Comparison of ENCODE assay signal across 1 cellular context in the genomic region with DNA sequence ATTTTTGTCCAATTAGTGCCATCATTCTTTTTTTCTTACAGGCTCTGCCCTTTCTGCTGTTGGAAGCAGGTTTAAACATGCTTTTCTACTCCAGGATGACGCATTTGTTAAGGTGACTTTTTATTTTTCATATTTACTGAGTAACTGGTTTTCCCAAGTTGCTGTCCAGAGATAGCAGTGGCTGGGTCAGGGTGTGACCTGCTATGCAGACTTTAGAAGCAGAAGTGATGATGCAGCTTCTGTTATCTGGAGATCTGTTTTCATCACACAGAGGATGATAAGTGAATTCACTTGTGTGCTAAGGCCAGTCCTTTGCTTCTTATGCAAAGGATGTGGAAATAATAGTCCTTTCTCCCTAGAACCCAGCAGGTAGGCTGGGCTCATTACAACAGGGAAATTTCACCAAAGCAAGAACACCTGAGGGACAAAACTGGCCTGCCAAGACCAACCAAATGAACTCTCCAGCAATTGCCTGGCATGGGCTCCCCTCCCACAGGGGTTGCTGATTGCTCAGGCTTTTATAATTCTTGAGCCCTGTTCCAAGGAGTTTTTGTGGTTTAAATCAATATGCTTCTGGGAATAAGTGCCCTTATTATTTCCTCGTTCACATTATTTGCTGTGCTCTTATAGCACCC.
A peak's percentile ranks its signal among the peaks of the same experiment; 100 is the strongest.
TF ChIP-seq lines count a peak whose summit lies in the region.

No MANE protein-coding gene starts in this region.

TF ChIP-seq in K562, 482 proteins besides CTCF, POLR2A, EP300 and RAD21 (continued from another document and continues in another):
- no peak for TF ChIP-seq CCNT2 (IDR thresholded peaks at IDR 0.05; ENCODE audit: borderline replicate concordance, extremely low read depth, insufficient read length, low read depth, low read length)
- peak; percentile 89 for TF ChIP-seq C11orf30 (IDR thresholded peaks at IDR 0.05; ENCODE audit: low read depth)
- TF ChIP-seq KDM5B (IDR thresholded peaks at IDR 0.05; ENCODE audit: insufficient replicate concordance, low read depth, low read length) = no peak
- TF ChIP-seq, protein P1, sequence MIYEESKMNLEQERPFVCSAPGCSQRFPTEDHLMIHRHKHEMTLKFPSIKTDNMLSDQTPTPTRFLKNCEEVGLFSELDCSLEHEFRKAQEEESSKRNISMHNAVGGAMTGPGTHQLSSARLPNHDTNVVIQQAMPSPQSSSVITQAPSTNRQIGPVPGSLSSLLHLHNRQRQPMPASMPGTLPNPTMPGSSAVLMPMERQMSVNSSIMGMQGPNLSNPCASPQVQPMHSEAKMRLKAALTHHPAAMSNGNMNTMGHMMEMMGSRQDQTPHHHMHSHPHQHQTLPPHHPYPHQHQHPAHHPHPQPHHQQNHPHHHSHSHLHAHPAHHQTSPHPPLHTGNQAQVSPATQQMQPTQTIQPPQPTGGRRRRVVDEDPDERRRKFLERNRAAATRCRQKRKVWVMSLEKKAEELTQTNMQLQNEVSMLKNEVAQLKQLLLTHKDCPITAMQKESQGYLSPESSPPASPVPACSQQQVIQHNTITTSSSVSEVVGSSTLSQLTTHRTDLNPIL (CRISPR knock-in tag; IDR thresholded peaks at IDR 0.05) = no peak
- TF ChIP-seq, protein P2, sequence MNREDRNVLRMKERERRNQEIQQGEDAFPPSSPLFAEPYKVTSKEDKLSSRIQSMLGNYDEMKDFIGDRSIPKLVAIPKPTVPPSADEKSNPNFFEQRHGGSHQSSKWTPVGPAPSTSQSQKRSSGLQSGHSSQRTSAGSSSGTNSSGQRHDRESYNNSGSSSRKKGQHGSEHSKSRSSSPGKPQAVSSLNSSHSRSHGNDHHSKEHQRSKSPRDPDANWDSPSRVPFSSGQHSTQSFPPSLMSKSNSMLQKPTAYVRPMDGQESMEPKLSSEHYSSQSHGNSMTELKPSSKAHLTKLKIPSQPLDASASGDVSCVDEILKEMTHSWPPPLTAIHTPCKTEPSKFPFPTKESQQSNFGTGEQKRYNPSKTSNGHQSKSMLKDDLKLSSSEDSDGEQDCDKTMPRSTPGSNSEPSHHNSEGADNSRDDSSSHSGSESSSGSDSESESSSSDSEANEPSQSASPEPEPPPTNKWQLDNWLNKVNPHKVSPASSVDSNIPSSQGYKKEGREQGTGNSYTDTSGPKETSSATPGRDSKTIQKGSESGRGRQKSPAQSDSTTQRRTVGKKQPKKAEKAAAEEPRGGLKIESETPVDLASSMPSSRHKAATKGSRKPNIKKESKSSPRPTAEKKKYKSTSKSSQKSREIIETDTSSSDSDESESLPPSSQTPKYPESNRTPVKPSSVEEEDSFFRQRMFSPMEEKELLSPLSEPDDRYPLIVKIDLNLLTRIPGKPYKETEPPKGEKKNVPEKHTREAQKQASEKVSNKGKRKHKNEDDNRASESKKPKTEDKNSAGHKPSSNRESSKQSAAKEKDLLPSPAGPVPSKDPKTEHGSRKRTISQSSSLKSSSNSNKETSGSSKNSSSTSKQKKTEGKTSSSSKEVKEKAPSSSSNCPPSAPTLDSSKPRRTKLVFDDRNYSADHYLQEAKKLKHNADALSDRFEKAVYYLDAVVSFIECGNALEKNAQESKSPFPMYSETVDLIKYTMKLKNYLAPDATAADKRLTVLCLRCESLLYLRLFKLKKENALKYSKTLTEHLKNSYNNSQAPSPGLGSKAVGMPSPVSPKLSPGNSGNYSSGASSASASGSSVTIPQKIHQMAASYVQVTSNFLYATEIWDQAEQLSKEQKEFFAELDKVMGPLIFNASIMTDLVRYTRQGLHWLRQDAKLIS (CRISPR knock-in tag; IDR thresholded peaks at IDR 0.05) = no peak
- TF ChIP-seq, protein P3, sequence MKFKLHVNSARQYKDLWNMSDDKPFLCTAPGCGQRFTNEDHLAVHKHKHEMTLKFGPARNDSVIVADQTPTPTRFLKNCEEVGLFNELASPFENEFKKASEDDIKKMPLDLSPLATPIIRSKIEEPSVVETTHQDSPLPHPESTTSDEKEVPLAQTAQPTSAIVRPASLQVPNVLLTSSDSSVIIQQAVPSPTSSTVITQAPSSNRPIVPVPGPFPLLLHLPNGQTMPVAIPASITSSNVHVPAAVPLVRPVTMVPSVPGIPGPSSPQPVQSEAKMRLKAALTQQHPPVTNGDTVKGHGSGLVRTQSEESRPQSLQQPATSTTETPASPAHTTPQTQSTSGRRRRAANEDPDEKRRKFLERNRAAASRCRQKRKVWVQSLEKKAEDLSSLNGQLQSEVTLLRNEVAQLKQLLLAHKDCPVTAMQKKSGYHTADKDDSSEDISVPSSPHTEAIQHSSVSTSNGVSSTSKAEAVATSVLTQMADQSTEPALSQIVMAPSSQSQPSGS (CRISPR knock-in tag; IDR thresholded peaks at IDR 0.05) = no peak
- TF ChIP-seq, protein P4, sequence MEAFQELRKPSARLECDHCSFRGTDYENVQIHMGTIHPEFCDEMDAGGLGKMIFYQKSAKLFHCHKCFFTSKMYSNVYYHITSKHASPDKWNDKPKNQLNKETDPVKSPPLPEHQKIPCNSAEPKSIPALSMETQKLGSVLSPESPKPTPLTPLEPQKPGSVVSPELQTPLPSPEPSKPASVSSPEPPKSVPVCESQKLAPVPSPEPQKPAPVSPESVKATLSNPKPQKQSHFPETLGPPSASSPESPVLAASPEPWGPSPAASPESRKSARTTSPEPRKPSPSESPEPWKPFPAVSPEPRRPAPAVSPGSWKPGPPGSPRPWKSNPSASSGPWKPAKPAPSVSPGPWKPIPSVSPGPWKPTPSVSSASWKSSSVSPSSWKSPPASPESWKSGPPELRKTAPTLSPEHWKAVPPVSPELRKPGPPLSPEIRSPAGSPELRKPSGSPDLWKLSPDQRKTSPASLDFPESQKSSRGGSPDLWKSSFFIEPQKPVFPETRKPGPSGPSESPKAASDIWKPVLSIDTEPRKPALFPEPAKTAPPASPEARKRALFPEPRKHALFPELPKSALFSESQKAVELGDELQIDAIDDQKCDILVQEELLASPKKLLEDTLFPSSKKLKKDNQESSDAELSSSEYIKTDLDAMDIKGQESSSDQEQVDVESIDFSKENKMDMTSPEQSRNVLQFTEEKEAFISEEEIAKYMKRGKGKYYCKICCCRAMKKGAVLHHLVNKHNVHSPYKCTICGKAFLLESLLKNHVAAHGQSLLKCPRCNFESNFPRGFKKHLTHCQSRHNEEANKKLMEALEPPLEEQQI (IDR thresholded peaks at IDR 0.05) = no peak
- no peak for TF ChIP-seq TAF1 (IDR thresholded peaks at IDR 0.05; ENCODE audit: control insufficient read depth, extremely low read depth, insufficient read depth, low read length, severe bottlenecking)
- no peak for TF ChIP-seq ELF4 (CRISPR knock-in tag; IDR thresholded peaks at IDR 0.05)
- 0 out of 2 replicates have a peak, but pooled peaks have one; percentile 38 for TF ChIP-seq GTF2E2 (tag; IDR thresholded peaks at IDR 0.05)
- TF ChIP-seq, protein P5, sequence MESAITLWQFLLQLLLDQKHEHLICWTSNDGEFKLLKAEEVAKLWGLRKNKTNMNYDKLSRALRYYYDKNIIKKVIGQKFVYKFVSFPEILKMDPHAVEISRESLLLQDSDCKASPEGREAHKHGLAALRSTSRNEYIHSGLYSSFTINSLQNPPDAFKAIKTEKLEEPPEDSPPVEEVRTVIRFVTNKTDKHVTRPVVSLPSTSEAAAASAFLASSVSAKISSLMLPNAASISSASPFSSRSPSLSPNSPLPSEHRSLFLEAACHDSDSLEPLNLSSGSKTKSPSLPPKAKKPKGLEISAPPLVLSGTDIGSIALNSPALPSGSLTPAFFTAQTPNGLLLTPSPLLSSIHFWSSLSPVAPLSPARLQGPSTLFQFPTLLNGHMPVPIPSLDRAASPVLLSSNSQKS (CRISPR knock-in tag; IDR thresholded peaks at IDR 0.05) = no peak
- TF ChIP-seq RCOR1 (IDR thresholded peaks at IDR 0.05; ENCODE audit: borderline replicate concordance in 1 of 2, low read depth in 2 of 2, low read length in 2 of 2) = peak in 1 of 2 experiments; percentile 98; a peak in 2 of 4 replicates
- TF ChIP-seq CHD4 (IDR thresholded peaks at IDR 0.05; ENCODE audit: insufficient read depth, insufficient replicate concordance, low read depth, low read length, poor library complexity, severe bottlenecking) = no peak
- TF ChIP-seq RNF2 (IDR thresholded peaks at IDR 0.05) = peak; percentile 12; the same call in 1 of the 2 replicates
- TF ChIP-seq CREB1 (IDR thresholded peaks at IDR 0.05) = peak; percentile 86
- TF ChIP-seq CREB1 (CRISPR knock-in tag; IDR thresholded peaks at IDR 0.05) = peak; percentile 74
- TF ChIP-seq TAF15 (IDR thresholded peaks at IDR 0.05; ENCODE audit: low read depth, low read length) = no peak
- TF ChIP-seq BHLHE40 (IDR thresholded peaks at IDR 0.05; ENCODE audit: low read length) = peak; percentile 39; the same call in 1 of the 2 replicates
- no peak for TF ChIP-seq PML (IDR thresholded peaks at IDR 0.05; ENCODE audit: low read length)
- TF ChIP-seq POLR2AphosphoS5 (IDR thresholded peaks at IDR 0.05; ENCODE audit: control insufficient read depth, insufficient read depth, low read depth, low read length) = peak; percentile 76
- peak; percentile 80 for TF ChIP-seq TCF3 (CRISPR knock-in tag; IDR thresholded peaks at IDR 0.05)
- 0 out of 2 replicates have a peak, but pooled peaks have one; percentile 29 for TF ChIP-seq ETV1 (tag; conservative IDR thresholded peaks at IDR 0.05; ENCODE audit: low read depth)
- no peak for TF ChIP-seq KLF1 (tag; IDR thresholded peaks at IDR 0.05)
- TF ChIP-seq, protein P6, sequence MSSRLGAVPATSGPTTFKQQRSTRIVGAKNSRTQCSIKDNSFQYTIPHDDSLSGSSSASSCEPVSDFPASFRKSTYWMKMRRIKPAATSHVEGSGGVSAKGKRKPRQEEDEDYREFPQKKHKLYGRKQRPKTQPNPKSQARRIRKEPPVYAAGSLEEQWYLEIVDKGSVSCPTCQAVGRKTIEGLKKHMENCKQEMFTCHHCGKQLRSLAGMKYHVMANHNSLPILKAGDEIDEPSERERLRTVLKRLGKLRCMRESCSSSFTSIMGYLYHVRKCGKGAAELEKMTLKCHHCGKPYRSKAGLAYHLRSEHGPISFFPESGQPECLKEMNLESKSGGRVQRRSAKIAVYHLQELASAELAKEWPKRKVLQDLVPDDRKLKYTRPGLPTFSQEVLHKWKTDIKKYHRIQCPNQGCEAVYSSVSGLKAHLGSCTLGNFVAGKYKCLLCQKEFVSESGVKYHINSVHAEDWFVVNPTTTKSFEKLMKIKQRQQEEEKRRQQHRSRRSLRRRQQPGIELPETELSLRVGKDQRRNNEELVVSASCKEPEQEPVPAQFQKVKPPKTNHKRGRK (tag; IDR thresholded peaks at IDR 0.05) = no peak
- TF ChIP-seq PHB (CRISPR knock-in tag; IDR thresholded peaks at IDR 0.05) = no peak
- TF ChIP-seq, protein P7, sequence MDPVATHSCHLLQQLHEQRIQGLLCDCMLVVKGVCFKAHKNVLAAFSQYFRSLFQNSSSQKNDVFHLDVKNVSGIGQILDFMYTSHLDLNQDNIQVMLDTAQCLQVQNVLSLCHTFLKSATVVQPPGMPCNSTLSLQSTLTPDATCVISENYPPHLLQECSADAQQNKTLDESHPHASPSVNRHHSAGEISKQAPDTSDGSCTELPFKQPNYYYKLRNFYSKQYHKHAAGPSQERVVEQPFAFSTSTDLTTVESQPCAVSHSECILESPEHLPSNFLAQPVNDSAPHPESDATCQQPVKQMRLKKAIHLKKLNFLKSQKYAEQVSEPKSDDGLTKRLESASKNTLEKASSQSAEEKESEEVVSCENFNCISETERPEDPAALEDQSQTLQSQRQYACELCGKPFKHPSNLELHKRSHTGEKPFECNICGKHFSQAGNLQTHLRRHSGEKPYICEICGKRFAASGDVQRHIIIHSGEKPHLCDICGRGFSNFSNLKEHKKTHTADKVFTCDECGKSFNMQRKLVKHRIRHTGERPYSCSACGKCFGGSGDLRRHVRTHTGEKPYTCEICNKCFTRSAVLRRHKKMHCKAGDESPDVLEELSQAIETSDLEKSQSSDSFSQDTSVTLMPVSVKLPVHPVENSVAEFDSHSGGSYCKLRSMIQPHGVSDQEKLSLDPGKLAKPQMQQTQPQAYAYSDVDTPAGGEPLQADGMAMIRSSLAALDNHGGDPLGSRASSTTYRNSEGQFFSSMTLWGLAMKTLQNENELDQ (CRISPR knock-in tag; IDR thresholded peaks at IDR 0.05; ENCODE audit: borderline replicate concordance) = no peak
- TF ChIP-seq HDGF (IDR thresholded peaks at IDR 0.05) = no peak
- peak in 1 of 2 experiments; percentile 18; a peak in 1 of 4 replicates for TF ChIP-seq NRF1 (conservative IDR thresholded peaks at IDR 0.05 in 1 of 2, IDR thresholded peaks at IDR 0.05 in 1 of 2)
- TF ChIP-seq HSF4 (CRISPR knock-in tag; IDR thresholded peaks at IDR 0.05; ENCODE audit: borderline replicate concordance) = no peak
- peak; percentile 85 for TF ChIP-seq CBFA2T3 (IDR thresholded peaks at IDR 0.05)
- no peak for TF ChIP-seq TOE1 (IDR thresholded peaks at IDR 0.05; ENCODE audit: borderline replicate concordance)
- no peak for TF ChIP-seq TOE1 (CRISPR knock-in tag; IDR thresholded peaks at IDR 0.05; ENCODE audit: borderline replicate concordance, low read depth)
- TF ChIP-seq ATF1 (CRISPR knock-in tag; IDR thresholded peaks at IDR 0.05) = no peak
- TF ChIP-seq ATF1 (tag; IDR thresholded peaks at IDR 0.05) = peak; percentile 89
- no peak for TF ChIP-seq COPS2 (conservative IDR thresholded peaks at IDR 0.05)
- no peak for TF ChIP-seq ZNF561 (CRISPR knock-in tag; conservative IDR thresholded peaks at IDR 0.05)
- peak; percentile 82 for TF ChIP-seq SPI1 (IDR thresholded peaks at IDR 0.05; ENCODE audit: borderline replicate concordance, low read depth, low read length)
- TF ChIP-seq SP1 (CRISPR knock-in tag; IDR thresholded peaks at IDR 0.05) = no peak
- TF ChIP-seq CREM (IDR thresholded peaks at IDR 0.05; ENCODE audit: low read depth) = peak; percentile 94
- TF ChIP-seq ZBTB17 (CRISPR knock-in tag; IDR thresholded peaks at IDR 0.05) = no peak
- TF ChIP-seq HDAC1 (IDR thresholded peaks at IDR 0.05) = peak in 1 of 2 experiments; percentile 85; a peak in 2 of 4 replicates
- TF ChIP-seq, protein P8, sequence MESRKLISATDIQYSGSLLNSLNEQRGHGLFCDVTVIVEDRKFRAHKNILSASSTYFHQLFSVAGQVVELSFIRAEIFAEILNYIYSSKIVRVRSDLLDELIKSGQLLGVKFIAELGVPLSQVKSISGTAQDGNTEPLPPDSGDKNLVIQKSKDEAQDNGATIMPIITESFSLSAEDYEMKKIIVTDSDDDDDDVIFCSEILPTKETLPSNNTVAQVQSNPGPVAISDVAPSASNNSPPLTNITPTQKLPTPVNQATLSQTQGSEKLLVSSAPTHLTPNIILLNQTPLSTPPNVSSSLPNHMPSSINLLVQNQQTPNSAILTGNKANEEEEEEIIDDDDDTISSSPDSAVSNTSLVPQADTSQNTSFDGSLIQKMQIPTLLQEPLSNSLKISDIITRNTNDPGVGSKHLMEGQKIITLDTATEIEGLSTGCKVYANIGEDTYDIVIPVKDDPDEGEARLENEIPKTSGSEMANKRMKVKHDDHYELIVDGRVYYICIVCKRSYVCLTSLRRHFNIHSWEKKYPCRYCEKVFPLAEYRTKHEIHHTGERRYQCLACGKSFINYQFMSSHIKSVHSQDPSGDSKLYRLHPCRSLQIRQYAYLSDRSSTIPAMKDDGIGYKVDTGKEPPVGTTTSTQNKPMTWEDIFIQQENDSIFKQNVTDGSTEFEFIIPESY (CRISPR knock-in tag; IDR thresholded peaks at IDR 0.05) = no peak
- TF ChIP-seq TEAD1 (CRISPR knock-in tag; IDR thresholded peaks at IDR 0.05) = peak in 1 of 2 experiments; percentile 73; a peak in 1 of 4 replicates
- no peak for TF ChIP-seq PHF8 (IDR thresholded peaks at IDR 0.05; ENCODE audit: borderline replicate concordance, low read length)
- TF ChIP-seq MAFG (tag; conservative IDR thresholded peaks at IDR 0.05) = peak; percentile 89
